ENCODE assay signal across 10 cellular contexts in the genomic region with DNA sequence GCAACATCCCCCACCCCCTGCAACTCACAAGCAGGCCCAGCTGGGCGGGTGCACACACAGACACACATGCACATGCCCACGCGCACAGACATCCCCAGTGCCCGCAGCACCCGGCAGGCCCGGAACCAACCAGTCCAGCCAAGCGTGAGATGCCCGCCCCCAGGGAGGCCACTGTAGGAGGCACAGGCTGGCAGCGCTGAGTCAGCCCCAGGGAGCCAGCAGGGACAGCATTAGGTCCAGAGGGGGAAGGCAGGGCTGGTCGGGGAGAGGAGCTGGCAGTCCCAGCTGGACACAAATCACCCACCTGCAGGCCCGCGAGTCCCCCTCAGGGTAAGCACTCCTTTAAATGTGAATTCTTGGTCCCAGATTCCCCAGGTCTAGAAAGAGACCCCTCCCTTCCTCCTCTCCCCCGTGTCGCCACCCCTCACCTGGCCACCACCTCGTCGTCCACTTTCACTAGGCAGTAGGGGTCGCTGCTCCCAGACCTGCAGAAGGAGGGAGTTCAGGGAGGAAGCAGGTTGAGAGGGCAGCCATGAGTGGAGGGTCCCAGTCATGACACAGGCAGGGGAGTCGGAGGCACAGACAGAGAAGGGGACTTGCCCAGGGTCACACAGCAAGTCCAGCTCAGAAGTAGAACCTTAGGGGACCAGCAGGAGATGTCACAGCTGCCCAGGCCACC. TPM values are rescaled to one million over a fixed set of nuclear protein-coding genes. Genes with fewer than 3 reads are reported as not detected.
DNase-seq lines count a peak whose midpoint lies in the region; TF ChIP-seq lines count a peak whose summit lies in the region.
"Had no signal": no experiment of that assay in that cellular context is flagged by ENCODE, and none has a peak within 500 bp of the region (broad histone marks: within the 10 kb centered on the region; RNA-seq: fewer than 3 reads in every experiment).

No MANE protein-coding gene starts in this region.

- H3K4me1 ChIP-seq in NT2/D1 (ENCODE audit: insufficient read depth, insufficient read length) (peaks cover 17% of the 10 kb centered on the region), endodermal cell (ENCODE audit: control insufficient read depth, insufficient read depth, low read length) (no peaks in the 10 kb centered on the region)

- H3K9me3 ChIP-seq in NT2/D1 (ENCODE audit: insufficient read depth, low read length) (no peaks in the 10 kb centered on the region), endodermal cell (ENCODE audit: control insufficient read depth, low read length) (no peaks in the 10 kb centered on the region)

- peak overlapping the region; percentile 22 for H3K9ac ChIP-seq in NT2/D1 (ENCODE audit: insufficient read length, low read depth)
- no peak overlapping the region for H3K9ac ChIP-seq in endodermal cell (ENCODE audit: extremely low read depth, low read length, poor library complexity, severe bottlenecking)

- H3K27me3 ChIP-seq in GM06990 (replicated peaks; ENCODE audit: control insufficient read depth, insufficient read depth, low read length) (peaks cover 3% of the 10 kb centered on the region), NT2/D1 (ENCODE audit: insufficient read depth, insufficient read length) (peaks cover 12% of the 10 kb centered on the region), endodermal cell (ENCODE audit: control insufficient read depth, insufficient read depth, low read length, poor library complexity, severe bottlenecking) (peaks cover 19% of the 10 kb centered on the region)

- H3K4me3 Mint-ChIP-seq in endodermal cell = no peak overlapping the region
- H3K4me3 Mint-ChIP-seq in progenitor cell of endocrine pancreas (ENCODE audit: low read depth) = no peak overlapping the region
- H3K4me3 Mint-ChIP-seq: activated naive CD4-positive, alpha-beta T cell treated with anti-CD3 and anti-CD28 coated beads, Interleukin-2, amount 10 ng/mL, durations not matched to agents 7 days and 5 days had no signal

- H3K9me3 Mint-ChIP-seq in endodermal cell (no peaks in the 10 kb centered on the region), progenitor cell of endocrine pancreas (ENCODE audit: low read depth) (peaks cover 1% of the 10 kb centered on the region)
- H3K9me3 Mint-ChIP-seq: activated naive CD4-positive, alpha-beta T cell treated with anti-CD3 and anti-CD28 coated beads, Interleukin-2, amount 10 ng/mL, durations not matched to agents 7 days and 5 days had no signal

- H3K4me3 ChIP-seq in GM06990 (replicated peaks; ENCODE audit: low read depth, low read length) = no peak overlapping the region
- H3K4me3 ChIP-seq in NT2/D1 (ENCODE audit: insufficient read length, low read depth) = no peak overlapping the region
- no peak overlapping the region for H3K4me3 ChIP-seq in endodermal cell (ENCODE audit: low read length)
- H3K4me3 ChIP-seq: PC-9 had no signal

- no peaks in the 10 kb centered on the region for H3K36me3 ChIP-seq in GM06990 (ENCODE audit: control insufficient read depth, insufficient read depth, low read length)
- H3K36me3 ChIP-seq in NT2/D1 (ENCODE audit: insufficient read depth, insufficient read length, low read length) = no peaks in the 10 kb centered on the region
- no peaks in the 10 kb centered on the region for H3K36me3 ChIP-seq in endodermal cell (ENCODE audit: control insufficient read depth, insufficient read depth, low read length)

- H3K27ac ChIP-seq in endodermal cell (ENCODE audit: low read depth, low read length) = no peak overlapping the region
- H3K27ac ChIP-seq: PC-9 had no signal

- TF ChIP-seq CTCF in GM06990 (IDR thresholded peaks at IDR 0.05; ENCODE audit: insufficient read depth, low read length, poor library complexity, severe bottlenecking) (peak; percentile 41), endodermal cell (conservative IDR thresholded peaks at IDR 0.05) (peak; percentile 72), progenitor cell of endocrine pancreas (IDR thresholded peaks at IDR 0.05; ENCODE audit: unreplicated experiment) (peak; percentile 46)

- WGBS in endodermal cell (ENCODE audit: insufficient coverage in 1 of 2, insufficient read length in 1 of 2), 2 experiments = 60 to 92% methylated on average over 9 to 17 of the region's 18 CpGs

- no peaks in the 10 kb centered on the region for H3K4me1 Mint-ChIP-seq in endodermal cell
- H3K4me1 Mint-ChIP-seq in progenitor cell of endocrine pancreas (ENCODE audit: low read depth) = peaks cover 2% of the 10 kb centered on the region

- H3K27ac Mint-ChIP-seq in endodermal cell = no peak overlapping the region
- no peak overlapping the region for H3K27ac Mint-ChIP-seq in progenitor cell of endocrine pancreas
- H3K27ac Mint-ChIP-seq: activated naive CD4-positive, alpha-beta T cell treated with anti-CD3 and anti-CD28 coated beads, Interleukin-2, amount 10 ng/mL, durations not matched to agents 7 days and 5 days had no signal

- H3K36me3 Mint-ChIP-seq in endodermal cell (ENCODE audit: low read depth) (no peaks in the 10 kb centered on the region), progenitor cell of endocrine pancreas (ENCODE audit: insufficient read depth) (no peaks in the 10 kb centered on the region)
- H3K36me3 Mint-ChIP-seq: activated naive CD4-positive, alpha-beta T cell treated with anti-CD3 and anti-CD28 coated beads, Interleukin-2, amount 10 ng/mL, durations not matched to agents 7 days and 5 days had no signal

- DNase-seq in GM06990 (ENCODE audit: extremely low read depth, insufficient read length) (no peak), NT2/D1 (ENCODE audit: low read depth, low spot score) (no peak), endodermal cell (peak; percentile 93), progenitor cell of endocrine pancreas (ENCODE audit: low spot score, unreplicated experiment) (no peak), foreskin melanocyte (no peak), SK-N-DZ (ENCODE audit: low spot score) (no peak), MV-4-11 (lab: John Stamatoyannopoulos, UW) (no peak)
- no peak for DNase-seq in stimulated activated CD4-positive, alpha-beta T cell treated with anti-CD3 and anti-CD28 coated beads, Interleukin-4, amount 100 ng/mL, for 1 hour
- DNase-seq: activated naive CD4-positive, alpha-beta T cell treated with anti-CD3 and anti-CD28 coated beads, Interleukin-2, amount 10 ng/mL, durations not matched to agents 7 days and 5 days had no signal

- peaks cover 23% of the 10 kb centered on the region for H3K27me3 Mint-ChIP-seq in endodermal cell (ENCODE audit: insufficient read depth)
- H3K27me3 Mint-ChIP-seq in progenitor cell of endocrine pancreas = peaks cover 52% of the 10 kb centered on the region

RNA-seq across cellular contexts. Expression of gene RASAL1, which starts 5.0 kb away (rescaled TPM):
- total RNA-seq in endodermal cell (1 to 10 TPM in 1 of 2 donors, under 1 TPM in 1; 0.77 to 1.4 TPM), progenitor cell of endocrine pancreas (0.36 and 0.46 TPM in 2 replicates)
- 0.50 TPM for polyA plus RNA-seq in endodermal cell (2013, experiment 1 of 2)
- 0.25 TPM for polyA plus RNA-seq in endodermal cell (2013, experiment 2 of 2)
- polyA plus RNA-seq in SK-N-DZ (2014; cell fraction: cytosol; rRNA removed) = not detected in 2 replicates
- polyA plus RNA-seq in SK-N-DZ (2014; cell fraction: nucleus; rRNA removed) = 0.07 TPM in 1 of 2 replicates, not detected in the other

RNA-seq across cellular contexts. Expression of gene CFAP73, which starts 18.9 kb away (rescaled TPM):
- total RNA-seq in endodermal cell (not detected), progenitor cell of endocrine pancreas (not detected in 2 replicates)
- not detected for polyA plus RNA-seq in endodermal cell (2013, experiment 1 of 2)
- not detected for polyA plus RNA-seq in endodermal cell (2013, experiment 2 of 2)
- polyA plus RNA-seq in SK-N-DZ (2014; cell fraction: cytosol; rRNA removed) = not detected in 2 replicates
- not detected in 2 replicates for polyA plus RNA-seq in SK-N-DZ (2014; cell fraction: nucleus; rRNA removed)

RNA-seq across cellular contexts. Expression of gene DDX54, which starts 54.7 kb away (rescaled TPM):
- total RNA-seq in endodermal cell (10 to 100 TPM; 68.1 to 69.0 TPM), progenitor cell of endocrine pancreas (61.5 and 66.1 TPM in 2 replicates)
- 43.7 TPM for polyA plus RNA-seq in endodermal cell (2013, experiment 1 of 2)
- polyA plus RNA-seq in endodermal cell (2013, experiment 2 of 2) = 37.6 TPM
- polyA plus RNA-seq in SK-N-DZ (2014; cell fraction: cytosol; rRNA removed) = 34.7 and 39.3 TPM in 2 replicates
- polyA plus RNA-seq in SK-N-DZ (2014; cell fraction: nucleus; rRNA removed) = 32.1 and 56.8 TPM in 2 replicates

RNA-seq across cellular contexts. Expression of gene RITA1, which starts 54.9 kb away (rescaled TPM):
- total RNA-seq in endodermal cell (10 to 100 TPM; 18.8 to 20.3 TPM), progenitor cell of endocrine pancreas (15.6 and 16.2 TPM in 2 replicates)
- 16.0 TPM for polyA plus RNA-seq in endodermal cell (2013, experiment 1 of 2)
- 16.8 TPM for polyA plus RNA-seq in endodermal cell (2013, experiment 2 of 2)
- 31.5 and 32.0 TPM in 2 replicates for polyA plus RNA-seq in SK-N-DZ (2014; cell fraction: cytosol; rRNA removed)
- 16.6 and 17.2 TPM in 2 replicates for polyA plus RNA-seq in SK-N-DZ (2014; cell fraction: nucleus; rRNA removed)
